Comparison of ENCODE assay signal across 8 cellular contexts in the genomic region with DNA sequence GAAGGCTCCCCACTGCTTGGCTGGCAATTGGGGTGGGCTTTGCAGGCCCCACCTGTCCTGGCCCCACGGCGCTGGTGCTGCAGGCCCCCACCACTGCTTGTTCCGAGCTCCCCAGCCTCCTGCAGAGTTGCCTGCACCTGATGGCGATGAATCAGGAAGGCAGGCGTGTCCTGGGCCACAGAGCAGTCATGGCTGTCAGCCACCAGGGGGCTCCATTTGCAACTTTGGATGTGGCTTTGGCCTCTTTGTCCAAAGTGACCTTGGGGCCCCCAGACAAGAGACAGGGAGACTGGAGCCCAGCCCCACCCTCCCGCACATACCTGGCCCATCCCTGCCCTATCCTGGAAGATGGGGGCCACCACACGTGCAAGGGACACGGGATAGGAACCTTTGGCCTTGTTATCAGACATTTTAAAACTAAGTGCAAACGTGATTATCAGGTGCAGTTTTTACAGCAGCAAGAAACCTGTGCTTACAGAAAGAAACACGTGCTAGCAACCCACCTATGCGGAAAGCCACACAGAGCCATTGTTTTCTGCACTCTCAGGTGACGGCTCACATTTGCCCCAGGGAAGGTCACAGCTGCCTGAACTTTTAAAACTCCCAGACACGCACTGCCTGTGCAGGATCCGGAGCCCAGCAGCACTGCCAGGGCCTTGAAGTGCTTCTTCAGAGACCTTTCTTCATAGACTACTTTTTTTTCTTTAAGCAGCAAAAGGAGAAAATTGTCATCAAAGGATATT. TPM values are rescaled to one million over a fixed set of nuclear protein-coding genes. Genes with fewer than 3 reads are reported as not detected.
DNase-seq lines count a peak whose midpoint lies in the region; ATAC-seq and TF ChIP-seq lines count a peak whose summit lies in the region.

Gene DNASE1 (plus strand): TSS at position 443 of the 743 bp plus-strand sequence. CDS start 683 bp downstream, outside the sequence.

- no peak within 1 kb of the TSS for H4K91ac ChIP-seq in neuronal stem cell (ENCODE audit: low read depth, low read length, poor library complexity)

- no peak within 1 kb of the TSS for H2AK5ac ChIP-seq in neuronal stem cell (ENCODE audit: low read depth, low read length)

- H3K4ac ChIP-seq in neuronal stem cell (ENCODE audit: low read length) = no peak within 1 kb of the TSS

- H3K36me3 Mint-ChIP-seq in activated T-cell treated with anti-CD3 and anti-CD28 coated beads, Interleukin-2, amount 50 U/mL, for 4 hours (ENCODE audit: insufficient read depth) = peaks cover 19% of the 10 kb centered on the region
- peaks cover 15% of the 10 kb centered on the region for H3K36me3 Mint-ChIP-seq in type B pancreatic cell

- peaks cover 36 to 86% of the 10 kb centered on the region in 2 donors for H3K36me3 ChIP-seq in neuronal stem cell (replicated peaks in 1 of 2; ENCODE audit: control insufficient read depth in 2 of 2, insufficient read depth in 2 of 2, low read length in 2 of 2)

- H3K9me3 ChIP-seq in neuronal stem cell (replicated peaks in 1 of 2; ENCODE audit: control insufficient read depth in 2 of 2, insufficient read depth in 1 of 2, low read depth in 1 of 2, low read length in 2 of 2) = no peaks in the 10 kb centered on the region

- H3K14ac ChIP-seq in neuronal stem cell (ENCODE audit: low read length) = no peak within 1 kb of the TSS

- peak within 1 kb of the TSS; percentile 52 for H3K9ac ChIP-seq in neuronal stem cell (ENCODE audit: low read depth, low read length, poor library complexity)

- peak within 1 kb of the TSS; percentile 9 for H3K18ac ChIP-seq in neuronal stem cell (ENCODE audit: low read length)

- peaks cover 0 to 1% of the 10 kb centered on the region in 2 donors for H3K4me1 ChIP-seq in neuronal stem cell (ENCODE audit: control insufficient read depth in 2 of 2, insufficient read depth in 1 of 2, low read depth in 1 of 2, low read length in 2 of 2)

- H3K27me3 ChIP-seq in neuronal stem cell (ENCODE audit: control insufficient read depth in 3 of 3, insufficient read depth in 3 of 3, low read depth in 1 of 3, low read length in 3 of 3) = no peaks in the 10 kb centered on the region

- no peak within 1 kb of the TSS for H3K27ac ChIP-seq in neuronal stem cell (replicated peaks; ENCODE audit: low read length)

- H3K4me1 Mint-ChIP-seq in activated T-cell treated with anti-CD3 and anti-CD28 coated beads, Interleukin-2, amount 50 U/mL, for 4 hours (ENCODE audit: low read depth) = peaks cover 3% of the 10 kb centered on the region
- H3K4me1 Mint-ChIP-seq in type B pancreatic cell (ENCODE audit: unreplicated experiment) = peaks cover 6% of the 10 kb centered on the region

- H2BK120ac ChIP-seq in neuronal stem cell (ENCODE audit: low read depth, low read length) = no peak within 1 kb of the TSS

- no peaks in the 10 kb centered on the region for H3K9me3 Mint-ChIP-seq in activated T-cell treated with anti-CD3 and anti-CD28 coated beads, Interleukin-2, amount 50 U/mL, for 4 hours
- H3K9me3 Mint-ChIP-seq in type B pancreatic cell = no peaks in the 10 kb centered on the region

- ATAC-seq in activated T-cell treated with anti-CD3 and anti-CD28 coated beads, Interleukin-2, amount 50 U/mL, for 4 hours = peak; percentile 64 to 72
- ATAC-seq in HG03520 (IDR thresholded peaks at IDR 0.05; ENCODE audit: unreplicated experiment) = no peak

- no peak within 1 kb of the TSS for H2AFZ ChIP-seq in neuronal stem cell (ENCODE audit: low read length)

- no CpG with 5 or more reads among the region's 14 CpGs for whole genome bisulfite sequencing in neuronal stem cell (ENCODE audit: extremely low coverage in 2 of 2, insufficient read length in 2 of 2, insufficient replicate concordance in 1 of 2), 2 donors

- no peak within 1 kb of the TSS for H3K4me3 Mint-ChIP-seq in activated T-cell treated with anti-CD3 and anti-CD28 coated beads, Interleukin-2, amount 50 U/mL, for 4 hours
- peak within 1 kb of the TSS; percentile 39 for H3K4me3 Mint-ChIP-seq in type B pancreatic cell

- peaks cover 1% of the 10 kb centered on the region for H3K79me1 ChIP-seq in neuronal stem cell (ENCODE audit: low read depth, low read length)

- no peaks in the 10 kb centered on the region for H3K27me3 Mint-ChIP-seq in activated T-cell treated with anti-CD3 and anti-CD28 coated beads, Interleukin-2, amount 50 U/mL, for 4 hours (ENCODE audit: low read depth)
- no peaks in the 10 kb centered on the region for H3K27me3 Mint-ChIP-seq in type B pancreatic cell

- H2BK15ac ChIP-seq in neuronal stem cell (ENCODE audit: low read length) = no peak within 1 kb of the TSS

- no peak for DNase-seq in AG09319 (ENCODE audit: extremely low read depth, low read depth)
- DNase-seq in GM19240 (ENCODE audit: insufficient read length, low spot score) = peak; percentile 67
- peak; percentile 69 for DNase-seq in OCI-M1 (lab: John Stamatoyannopoulos, UW)
- DNase-seq in activated T-cell treated with anti-CD3 and anti-CD28 coated beads, Interleukin-2, amount 50 U/mL, for 4 hours = peak; percentile 44
- peak; percentile 52 for DNase-seq in fibroblast of the aortic adventitia (ENCODE audit: low read depth)
- DNase-seq in neuronal stem cell (ENCODE audit: low spot score) = peak; percentile 51
- DNase-seq in type B pancreatic cell (ENCODE audit: extremely low spot score, unreplicated experiment) = no peak

- TF ChIP-seq CTCF in AG09319 (IDR thresholded peaks at IDR 0.05; ENCODE audit: low read depth, low read length) (peak; percentile 60), fibroblast of the aortic adventitia (IDR thresholded peaks at IDR 0.05; ENCODE audit: insufficient read depth, low read length) (peak; percentile 73), type B pancreatic cell (conservative IDR thresholded peaks at IDR 0.05) (peak; percentile 82)

- no peak within 1 kb of the TSS for H2BK5ac ChIP-seq in neuronal stem cell (ENCODE audit: low read length)

- peak within 1 kb of the TSS; percentile 12 for H3K23ac ChIP-seq in neuronal stem cell (ENCODE audit: low read depth, low read length, poor library complexity)

- peak within 1 kb of the TSS; percentile 87 for H3K27ac Mint-ChIP-seq in type B pancreatic cell

- H4K8ac ChIP-seq in neuronal stem cell (ENCODE audit: low read depth, low read length) = peak within 1 kb of the TSS; percentile 49

- H3K4me3 ChIP-seq in fibroblast of the aortic adventitia (ENCODE audit: low read depth, low read length) (no peak within 1 kb of the TSS), neuronal stem cell (ENCODE audit: low read length in 2 of 2) (peak within 1 kb of the TSS in 1 of 2 donors; percentile 38)

- no peak within 1 kb of the TSS for H3K4me2 ChIP-seq in neuronal stem cell (ENCODE audit: insufficient read depth, low read length, poor library complexity, severe bottlenecking)

- H2BK12ac ChIP-seq in neuronal stem cell (ENCODE audit: low read length) = no peak within 1 kb of the TSS

RNA-seq across cellular contexts. Expression of gene DNASE1, which starts in this region (rescaled TPM):
- total RNA-seq in activated T-cell treated with anti-CD3 and anti-CD28 coated beads, Interleukin-2, amount 50 U/mL, for 4 hours = 1 to 10 TPM; 3.7 to 4.2 (median 3.9) TPM
- 5.8 and 11.8 TPM in 2 replicates for total RNA-seq in fibroblast of the aortic adventitia (ENCODE audit: low replicate concordance)
- 13.3 TPM for polyA plus RNA-seq in neuronal stem cell (2013, experiment 1 of 2)
- 13.3 TPM for polyA plus RNA-seq in neuronal stem cell (2013, experiment 2 of 2)
- 35.7 and 44.8 TPM in 2 replicates for total RNA-seq in type B pancreatic cell (ENCODE audit: low replicate concordance)

Comparison
In these comparisons a context has a peak if more than half of its experiments do, and no peak if none do; other contexts are left out.
1. DNase-seq: peak in GM19240 (single experiment), OCI-M1 (single experiment), activated T-cell treated with anti-CD3 and anti-CD28 coated beads, Interleukin-2, amount 50 U/mL, for 4 hours (single experiment), fibroblast of the aortic adventitia (single experiment) and neuronal stem cell (single experiment); none in AG09319 (single experiment) and type B pancreatic cell (single experiment).
2. Peak in every context shown above with its lines, with median percentiles within 50 percentile points of each other: CTCF ChIP-seq.